1 cellular context compared by ENCODE assay signal in genomic region chr6:23611776-23612381, GRCh38.
TF ChIP-seq lines count a peak whose summit lies in the region.

No MANE protein-coding gene starts in this region.

TF ChIP-seq in SK-N-SH, 30 proteins besides CTCF, POLR2A, EP300 and RAD21 (continued from another document):
- TF ChIP-seq REST (IDR thresholded peaks at IDR 0.05; ENCODE audit: low read depth, low read length) (no peak), TCF12 (IDR thresholded peaks at IDR 0.05) (peak; percentile 58), TEAD4 (IDR thresholded peaks at IDR 0.05; ENCODE audit: borderline replicate concordance, insufficient read depth) (0 out of 2 replicates have a peak, but pooled peaks have one; percentile 23), RXRA (IDR thresholded peaks at IDR 0.05; ENCODE audit: borderline replicate concordance, low read depth) (no peak), FOSL2 (IDR thresholded peaks at IDR 0.05; ENCODE audit: borderline replicate concordance, low read depth) (no peak), ZBTB33 (IDR thresholded peaks at IDR 0.05; ENCODE audit: borderline replicate concordance, low read depth) (no peak), CHD2 (IDR thresholded peaks at IDR 0.05; ENCODE audit: low read length, partially characterized antibody) (peak; percentile 90), POLR2AphosphoS5 (IDR thresholded peaks at IDR 0.05; ENCODE audit: low read depth, low read length) (peak; percentile 47; the same call in 1 of the 2 replicates), RCOR1 (IDR thresholded peaks at IDR 0.05; ENCODE audit: low read length) (peak; percentile 95; the same call in 1 of the 2 replicates), SMC3 (IDR thresholded peaks at IDR 0.05; ENCODE audit: low read depth, low read length) (peak; percentile 28; the same call in 1 of the 2 replicates)
TF ChIP-seq in SK-N-SH: peak in this region for 9.
